ENCODE assay signal across 20 cellular contexts in genomic region chr18:72325307-72325706, GRCh38.
"Had no signal": no experiment of that assay in that cellular context is flagged by ENCODE, and none has a peak within 500 bp of the region (broad histone marks: within the 10 kb centered on the region; RNA-seq: fewer than 3 reads in every experiment).

No MANE protein-coding gene starts in this region.

- H3K9me3 Mint-ChIP-seq: activated CD4-positive, alpha-beta T cell treated with anti-CD3 and anti-CD28 coated beads, Interleukin-2, amount 10 ng/mL, durations not matched to agents 24 days and 14 days had no signal

- H3K27ac Mint-ChIP-seq: activated CD4-positive, alpha-beta memory T cell treated with anti-CD3 and anti-CD28 coated beads, Interleukin-2, amount 10 ng/mL, durations not matched to agents 7 days and 5 days; activated CD4-positive, alpha-beta T cell treated with anti-CD3 and anti-CD28 coated beads, Interleukin-2, amount 10 ng/mL, durations not matched to agents 24 days and 14 days; activated naive CD8-positive, alpha-beta T cell treated with anti-CD3 and anti-CD28 coated beads, Interleukin-2, amount 50 U/mL, for 24 hours; naive B cell; stimulated activated effector memory CD8-positive, alpha-beta T cell treated with anti-CD3 and anti-CD28 coated beads, Interleukin-12 subunit alpha, Interleukin-12 subunit beta, amount 100 ng/mL, for 72 hours had no signal

- ATAC-seq: activated naive CD8-positive, alpha-beta T cell treated with anti-CD3 and anti-CD28 coated beads, Interleukin-2, amount 50 U/mL, for 24 hours; foreskin keratinocyte; left colon; lower lobe of right lung; right lobe of liver; stimulated activated effector memory CD8-positive, alpha-beta T cell treated with anti-CD3 and anti-CD28 coated beads, Interleukin-12 subunit alpha, Interleukin-12 subunit beta, amount 100 ng/mL, for 72 hours had no signal

- H3K27me3 ChIP-seq: foreskin keratinocyte, right lobe of liver, stomach, suprapubic skin, tibial nerve had no signal

- DNase-seq: activated CD4-positive, alpha-beta memory T cell treated with anti-CD3 and anti-CD28 coated beads, Interleukin-2, amount 10 ng/mL, durations not matched to agents 7 days and 5 days; activated CD4-positive, alpha-beta T cell treated with anti-CD3 and anti-CD28 coated beads, Interleukin-2, amount 10 ng/mL, durations not matched to agents 24 days and 14 days; activated gamma-delta T cell; activated naive CD4-positive, alpha-beta T cell treated with anti-CD3 and anti-CD28 coated beads, Interleukin-2, amount 50 U/mL, for 16 hours; activated naive CD8-positive, alpha-beta T cell treated with anti-CD3 and anti-CD28 coated beads, Interleukin-2, amount 50 U/mL, for 24 hours; dermis blood vessel endothelial cell; effector CD8-positive, alpha-beta T cell; left colon; lower lobe of right lung; naive B cell; nucleus accumbens; posterior cingulate gyrus; right lobe of liver; small intestine; stimulated activated CD4-positive, alpha-beta T cell treated with anti-CD3 and anti-CD28 coated beads, Interleukin-2, amount 100 ng/mL, for 24 hours; stomach had no signal

- H3K4me1 Mint-ChIP-seq: activated CD4-positive, alpha-beta memory T cell treated with anti-CD3 and anti-CD28 coated beads, Interleukin-2, amount 10 ng/mL, durations not matched to agents 7 days and 5 days; activated CD4-positive, alpha-beta T cell treated with anti-CD3 and anti-CD28 coated beads, Interleukin-2, amount 10 ng/mL, durations not matched to agents 24 days and 14 days; activated naive CD8-positive, alpha-beta T cell treated with anti-CD3 and anti-CD28 coated beads, Interleukin-2, amount 50 U/mL, for 24 hours; naive B cell; stimulated activated effector memory CD8-positive, alpha-beta T cell treated with anti-CD3 and anti-CD28 coated beads, Interleukin-12 subunit alpha, Interleukin-12 subunit beta, amount 100 ng/mL, for 72 hours had no signal

- H3K36me3 ChIP-seq: lower lobe of right lung, right lobe of liver, stomach, suprapubic skin, tibial nerve had no signal

- H3K4me1 ChIP-seq: foreskin keratinocyte, lower lobe of right lung, right lobe of liver, stomach, suprapubic skin, tibial nerve had no signal

- H3K4me3 ChIP-seq: lower lobe of right lung, right lobe of liver, stomach, suprapubic skin, tibial nerve had no signal

- H3K9me3 ChIP-seq: lower lobe of right lung, right lobe of liver, stomach, suprapubic skin, tibial nerve had no signal

- H3K4me3 Mint-ChIP-seq: activated CD4-positive, alpha-beta memory T cell treated with anti-CD3 and anti-CD28 coated beads, Interleukin-2, amount 10 ng/mL, durations not matched to agents 7 days and 5 days; activated CD4-positive, alpha-beta T cell treated with anti-CD3 and anti-CD28 coated beads, Interleukin-2, amount 10 ng/mL, durations not matched to agents 24 days and 14 days; activated naive CD8-positive, alpha-beta T cell treated with anti-CD3 and anti-CD28 coated beads, Interleukin-2, amount 50 U/mL, for 24 hours; naive B cell; stimulated activated effector memory CD8-positive, alpha-beta T cell treated with anti-CD3 and anti-CD28 coated beads, Interleukin-12 subunit alpha, Interleukin-12 subunit beta, amount 100 ng/mL, for 72 hours had no signal

- H3K27ac ChIP-seq: foreskin keratinocyte, lower lobe of right lung, right lobe of liver, stomach, suprapubic skin, tibial nerve had no signal

- H3K36me3 Mint-ChIP-seq: naive B cell; stimulated activated effector memory CD8-positive, alpha-beta T cell treated with anti-CD3 and anti-CD28 coated beads, Interleukin-12 subunit alpha, Interleukin-12 subunit beta, amount 100 ng/mL, for 72 hours had no signal

- H3K27me3 Mint-ChIP-seq: activated CD4-positive, alpha-beta memory T cell treated with anti-CD3 and anti-CD28 coated beads, Interleukin-2, amount 10 ng/mL, durations not matched to agents 7 days and 5 days; activated CD4-positive, alpha-beta T cell treated with anti-CD3 and anti-CD28 coated beads, Interleukin-2, amount 10 ng/mL, durations not matched to agents 24 days and 14 days; activated naive CD8-positive, alpha-beta T cell treated with anti-CD3 and anti-CD28 coated beads, Interleukin-2, amount 50 U/mL, for 24 hours; naive B cell had no signal
